9 cellular contexts compared by ENCODE assay signal in the genomic region with DNA sequence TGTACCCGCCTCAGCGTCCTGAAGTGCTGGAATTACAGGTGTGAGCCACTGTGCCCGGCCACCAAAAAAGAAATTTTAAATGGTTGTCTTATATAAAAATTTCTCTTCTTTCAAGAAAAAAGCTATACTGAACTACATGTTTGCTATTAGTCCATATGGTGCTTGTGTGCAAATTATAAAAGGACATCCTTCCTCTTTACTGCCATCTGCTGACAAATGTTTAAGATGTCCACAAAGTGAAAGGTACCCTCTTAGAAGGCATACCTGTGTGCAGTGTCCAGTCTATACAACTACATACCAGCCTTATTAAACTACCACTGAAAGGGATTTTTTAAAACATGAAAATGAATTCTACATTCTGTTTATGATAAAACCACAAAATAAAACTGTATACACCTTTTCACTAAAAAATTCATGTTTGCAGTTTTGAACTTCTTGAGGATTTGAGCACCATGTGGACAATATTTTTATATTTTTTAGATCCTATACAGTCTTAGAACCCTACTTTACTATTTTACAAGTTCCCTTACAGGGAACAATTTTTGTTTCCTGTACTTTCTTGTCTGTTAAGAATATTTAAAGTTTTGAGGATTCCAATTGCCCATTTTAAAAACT. TPM values are rescaled to one million over a fixed set of nuclear protein-coding genes. Genes with fewer than 3 reads are reported as not detected.
DNase-seq lines count a peak whose midpoint lies in the region; ATAC-seq and TF ChIP-seq lines count a peak whose summit lies in the region.
"Had no signal": no experiment of that assay in that cellular context is flagged by ENCODE, and none has a peak within 500 bp of the region (broad histone marks: within the 10 kb centered on the region; RNA-seq: fewer than 3 reads in every experiment).

No MANE protein-coding gene starts in this region.

- H3K79me2 ChIP-seq in mammary epithelial cell (ENCODE audit: insufficient read depth, low read length) = no peaks in the 10 kb centered on the region

- H2AFZ ChIP-seq in mammary epithelial cell (ENCODE audit: low read depth, low read length) = no peak overlapping the region

- DNase-seq in A673 (ENCODE audit: low spot score) = peak; percentile 49
- peak; percentile 44 for DNase-seq in NCI-H2107 treated with DMSO at 0.1 percent for 48 hours (lab: John Stamatoyannopoulos, UW; ENCODE audit: unreplicated experiment)
- peak; percentile 29 for DNase-seq in mammary epithelial cell
- peak; percentile 3 for DNase-seq in midbrain (lab: John Stamatoyannopoulos, UW)

- TF ChIP-seq CTCF in A673 (conservative IDR thresholded peaks at IDR 0.05; ENCODE audit: low read depth, low read length) (peak; percentile 62), GM12873 (IDR thresholded peaks at IDR 0.05; ENCODE audit: insufficient read depth, low read depth, low read length, missing control alignments) (peak; percentile 36), mammary epithelial cell (conservative IDR thresholded peaks at IDR 0.05 in 1 of 2, IDR thresholded peaks at IDR 0.05 in 1 of 2; ENCODE audit: extremely low read depth in 1 of 2, insufficient read depth in 1 of 2, low read depth in 1 of 2, low read length in 2 of 2) (peak; percentile 31 to 43)

- intact Hi-C loops in A673 (cut with micrococcal nuclease; ENCODE audit: unreplicated experiment) = loop anchor here (5.0 kb wide), 1 partner anchor 256 kb away; no protein-coding TSS in a partner anchor
- intact Hi-C loops in mammary epithelial cell (cut with micrococcal nuclease) = loop anchor here (1.0 to 2.0 kb wide), 2 partner anchors 122 to 255 kb away; no protein-coding TSS in a partner anchor

- in situ Hi-C loops in mammary epithelial cell (cut with MboI; ENCODE audit: low sequenced_read_pairs in 2 of 2) = loop anchor here (25.0 kb wide), 1 partner anchor 251 kb away; no protein-coding TSS in a partner anchor

- POLR2A ChIA-PET in A673 (lab: Charles Lee; ENCODE audit: low non-redundant PET) = no interaction called here

- no peaks in the 10 kb centered on the region for H3K27me3 ChIP-seq in A673 (replicated peaks; ENCODE audit: insufficient read depth, low read depth, low read length, poor library complexity)
- H3K27me3 ChIP-seq in mammary epithelial cell (ENCODE audit: insufficient read depth, low read length) = no peaks in the 10 kb centered on the region

- H3K36me3 ChIP-seq in A673 (ENCODE audit: insufficient read depth, low read length, poor library complexity, severe bottlenecking) = peaks cover 51% of the 10 kb centered on the region
- H3K36me3 ChIP-seq in mammary epithelial cell (ENCODE audit: insufficient read depth, low read length) = peaks cover 14% of the 10 kb centered on the region

- H3K9ac ChIP-seq in mammary epithelial cell (ENCODE audit: insufficient read depth, low read length) = no peak overlapping the region

- H3K9me3 ChIP-seq in A673 (ENCODE audit: low read depth, low read length, poor library complexity, severe bottlenecking) (no peaks in the 10 kb centered on the region), mammary epithelial cell (replicated peaks; ENCODE audit: insufficient read depth, low read length) (no peaks in the 10 kb centered on the region)

- BruUV-seq in A673 (replicated peaks; lab: Mats Ljungman, UMichigan) = no TSS peak
- no TSS peak for BruUV-seq in mammary epithelial cell (replicated peaks; lab: Mats Ljungman, UMichigan)

- H3K27ac ChIP-seq in A673 (ENCODE audit: low read depth, low read length, poor library complexity, severe bottlenecking) = no peak overlapping the region
- H3K27ac ChIP-seq in mammary epithelial cell (ENCODE audit: insufficient read depth, low read depth, low read length) = no peak overlapping the region

- dilution Hi-C loops in mammary epithelial cell (cut with HindIII; ENCODE audit: low sequenced_read_pairs) = no loop called here

- CTCF ChIA-PET in A673 (lab: Charles Lee) = no interaction called here
- CTCF ChIA-PET in mammary epithelial cell (lab: Charles Lee; ENCODE audit: low non-redundant PET) = interaction anchor here (0.7 kb wide), 1 partner anchor 751 kb away, joined by 5 read pairs; no protein-coding TSS in a partner anchor

- no peak overlapping the region for H3K4me2 ChIP-seq in mammary epithelial cell (ENCODE audit: insufficient read depth, low read depth, low read length)

- no peaks in the 10 kb centered on the region for H3K4me1 ChIP-seq in A673 (ENCODE audit: insufficient read depth, low read length, poor library complexity, severe bottlenecking)
- no peaks in the 10 kb centered on the region for H3K4me1 ChIP-seq in mammary epithelial cell (ENCODE audit: insufficient read depth, low read length)

- H3K4me3 ChIP-seq in A673 (ENCODE audit: low read depth, low read length, poor library complexity, severe bottlenecking) = no peak overlapping the region
- no peak overlapping the region for H3K4me3 ChIP-seq in mammary epithelial cell (replicated peaks in 1 of 3; ENCODE audit: insufficient read depth in 1 of 3, low read depth in 2 of 3, low read length in 3 of 3)

- 87% methylated on average over 3 of the region's 3 CpGs for WGBS in mammary epithelial cell (ENCODE audit: low coverage, missing lambda C conversion rate)

- ATAC-seq in HG03378 (IDR thresholded peaks at IDR 0.05; ENCODE audit: unreplicated experiment) (no peak), HG02588 (IDR thresholded peaks at IDR 0.05; ENCODE audit: unreplicated experiment) (no peak), GM19023 (IDR thresholded peaks at IDR 0.05; ENCODE audit: unreplicated experiment) (no peak)

- no peaks in the 10 kb centered on the region for H4K20me1 ChIP-seq in mammary epithelial cell (ENCODE audit: insufficient read depth, low read length)

RNA-seq across cellular contexts. Expression of gene TOMM20L, which starts 32.8 kb away (rescaled TPM):
- not detected in 2 replicates for total RNA-seq in A673 (2021)
- total RNA-seq in mammary epithelial cell = not detected
- polyA plus RNA-seq in mammary epithelial cell = not detected
- polyA minus RNA-seq in mammary epithelial cell = not detected
- total RNA-seq: activated naive CD4-positive, alpha-beta T cell treated with anti-CD3 and anti-CD28 coated beads, Interleukin-2, amount 50 U/mL, for 72 hours had no signal
